In the genomic region with DNA sequence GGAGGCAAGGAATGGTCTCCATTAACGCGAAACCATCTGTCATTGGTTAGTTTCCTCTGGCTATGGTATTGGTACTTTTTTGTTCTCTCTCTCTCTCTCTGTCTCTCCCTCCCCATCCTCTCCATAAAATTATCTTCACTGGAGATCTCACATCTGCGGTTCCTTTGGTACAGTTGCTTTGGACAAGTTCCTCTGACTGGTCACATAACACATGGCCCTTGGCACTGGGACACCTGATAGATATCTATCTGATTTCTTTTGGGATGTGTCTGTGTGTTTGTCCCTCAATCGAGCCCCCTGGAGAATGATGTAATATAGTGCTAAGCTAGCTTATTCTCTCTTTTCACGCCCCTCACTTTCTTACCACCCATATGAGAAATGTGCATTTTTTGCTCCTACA, we compare ENCODE assay signal across 6 cellular contexts.
"Had no signal": no experiment of that assay in that cellular context is flagged by ENCODE, and none has a peak within 500 bp of the region (broad histone marks: within the 10 kb centered on the region; RNA-seq: fewer than 3 reads in every experiment).

No MANE protein-coding gene starts in this region.

- H3K36me3 ChIP-seq: HAP-1 had no signal

- H3K4me1 ChIP-seq: HAP-1 had no signal

- H2AFZ ChIP-seq: GM23338 had no signal

- H3K4me3 ChIP-seq: GM23338, HAP-1 had no signal

- H3K9me3 ChIP-seq: HAP-1 had no signal

- FAIRE-seq: HepG2 had no signal

- DNase-seq: H7, HFFc6 had no signal

- H3K4me2 ChIP-seq: GM23338 had no signal

- H3K27ac ChIP-seq: HL-60 had no signal
